8 cellular contexts compared by ENCODE assay signal in genomic region chr19:6373096-6373812, GRCh38. TPM values are rescaled to one million over a fixed set of nuclear protein-coding genes. Genes with fewer than 3 reads are reported as not detected.
DNase-seq lines count a peak whose midpoint lies in the region; ATAC-seq, FAIRE-seq and TF ChIP-seq lines count a peak whose summit lies in the region.

No MANE protein-coding gene starts in this region.

- DNase-seq in NCI-H1105 (lab: John Stamatoyannopoulos, UW) (peak; percentile 97), glomerular visceral epithelial cell (ENCODE audit: extremely low spot score) (peak; percentile 98), omental fat pad (ENCODE audit: low spot score) (peak; percentile 96), suprapubic skin (ENCODE audit: low spot score in 2 of 2) (peak; percentile 99)

- H3K9me3 Mint-ChIP-seq in activated naive CD4-positive, alpha-beta T cell treated with anti-CD3 and anti-CD28 coated beads, Interleukin-2, amount 50 U/mL, for 24 hours, result no peaks in the 10 kb centered on the region

- peak overlapping the region; percentile 95 for H3K27ac ChIP-seq in suprapubic skin

- peaks cover 5% of the 10 kb centered on the region for H3K36me3 Mint-ChIP-seq in activated naive CD4-positive, alpha-beta T cell treated with anti-CD3 and anti-CD28 coated beads, Interleukin-2, amount 50 U/mL, for 24 hours

- H3K4me3 ChIP-seq in suprapubic skin, result peak overlapping the region; percentile 84

- peak overlapping the region; percentile 91 for H3K4me3 Mint-ChIP-seq in activated naive CD4-positive, alpha-beta T cell treated with anti-CD3 and anti-CD28 coated beads, Interleukin-2, amount 50 U/mL, for 24 hours

- no peak for TF ChIP-seq CTCF in omental fat pad (IDR thresholded peaks at IDR 0.05)
- TF ChIP-seq CTCF in suprapubic skin (IDR thresholded peaks at IDR 0.05), result no peak

- no peaks in the 10 kb centered on the region for H3K9me3 ChIP-seq in suprapubic skin

- FAIRE-seq in G401.6 (lab: Jason Lieb, UNC), result peak; percentile 85

- H3K27ac Mint-ChIP-seq in activated naive CD4-positive, alpha-beta T cell treated with anti-CD3 and anti-CD28 coated beads, Interleukin-2, amount 50 U/mL, for 24 hours, result peak overlapping the region; percentile 91

- under 1% methylated on average over 31 of the region's 53 CpGs for WGBS in suprapubic skin

- TF ChIP-seq POLR2A in suprapubic skin (IDR thresholded peaks at IDR 0.05), result no peak

- no peaks in the 10 kb centered on the region for H3K27me3 ChIP-seq in suprapubic skin

- H3K4me1 Mint-ChIP-seq in activated naive CD4-positive, alpha-beta T cell treated with anti-CD3 and anti-CD28 coated beads, Interleukin-2, amount 50 U/mL, for 24 hours, result peaks cover 19% of the 10 kb centered on the region

- peaks cover 28% of the 10 kb centered on the region for H3K4me1 ChIP-seq in suprapubic skin

- no peaks in the 10 kb centered on the region for H3K27me3 Mint-ChIP-seq in activated naive CD4-positive, alpha-beta T cell treated with anti-CD3 and anti-CD28 coated beads, Interleukin-2, amount 50 U/mL, for 24 hours

- H3K36me3 ChIP-seq in suprapubic skin, result peaks cover 25% of the 10 kb centered on the region

- TF ChIP-seq EP300 in suprapubic skin (IDR thresholded peaks at IDR 0.05), result no peak

- peak; percentile 55 for ATAC-seq in HG02642 (IDR thresholded peaks at IDR 0.05; ENCODE audit: poor library complexity, unreplicated experiment)
- peak; percentile 80 for ATAC-seq in SK-N-SH treated with all-trans-retinoic acid at 6 μM for 48 hours
- peak; percentile 90 for ATAC-seq in omental fat pad (ENCODE audit: low FRiP score)

TF ChIP-seq in SK-N-SH treated with all-trans-retinoic acid at 6 μM for 48 hours, 23 proteins besides CTCF, POLR2A, EP300 and RAD21:
- TF ChIP-seq PATZ1 (CRISPR knock-in tag; IDR thresholded peaks at IDR 0.05; ENCODE audit: borderline replicate concordance), result no peak
- TF ChIP-seq PPARA (CRISPR knock-in tag; IDR thresholded peaks at IDR 0.05; ENCODE audit: borderline replicate concordance), result no peak
- no peak for TF ChIP-seq OSR1 (CRISPR knock-in tag; IDR thresholded peaks at IDR 0.05)

RNA-seq across cellular contexts. Expression of gene ALKBH7, which starts 0.7 kb away (rescaled TPM):
- 10 to 100 TPM; 39.3 to 49.2 (median 43.4) TPM for total RNA-seq in omental fat pad
- total RNA-seq in suprapubic skin, result 10 to 100 TPM; 34.1 to 74.4 (median 56.9) TPM

RNA-seq across cellular contexts. Expression of gene PSPN, which starts 2.5 kb away (rescaled TPM):
- 1 to 10 TPM in 1 of 4 donors, under 1 TPM in 3; 0.47 to 1.0 (median 0.65) TPM for total RNA-seq in omental fat pad
- 1 to 10 TPM in 3 of 4 donors, under 1 TPM in 1; 0.40 to 1.8 (median 1.4) TPM for total RNA-seq in suprapubic skin

RNA-seq across cellular contexts. Expression of gene CLPP, which starts 11.9 kb away (rescaled TPM):
- total RNA-seq in omental fat pad, result 100 to 1,000 TPM in 1 of 4 donors, 10 to 100 TPM in 3; 58.4 to 119 (median 58.5) TPM
- 10 to 100 TPM; 48.7 to 75.0 (median 72.0) TPM for total RNA-seq in suprapubic skin

RNA-seq across cellular contexts. Expression of gene GTF2F1, which starts 19.7 kb away (rescaled TPM):
- total RNA-seq in omental fat pad (10 to 100 TPM; 28.5 to 50.3 (median 38.6) TPM), suprapubic skin (10 to 100 TPM; 31.4 to 46.7 (median 39.4) TPM)

RNA-seq across cellular contexts. Expression of gene ACER1, which starts 39.8 kb away (rescaled TPM):
- total RNA-seq in omental fat pad, result not detected
- 10 to 100 TPM; 22.2 to 81.4 (median 51.8) TPM for total RNA-seq in suprapubic skin

Comparison
In these comparisons a context has a peak if more than half of its experiments do, and no peak if none do; other contexts are left out.
1. Peak in every context shown above with its lines: DNase-seq, ATAC-seq, H3K4me3 ChIP-seq and H3K27ac ChIP-seq.